In genomic region chr15:57557810-57558209, GRCh38 we compare ENCODE assay signal across 16 cellular contexts. TPM values are rescaled to one million over a fixed set of nuclear protein-coding genes. Genes with fewer than 3 reads are reported as not detected.
DNase-seq lines count a peak whose midpoint lies in the region; ATAC-seq and TF ChIP-seq lines count a peak whose summit lies in the region.
"Had no signal": no experiment of that assay in that cellular context is flagged by ENCODE, and none has a peak within 500 bp of the region (broad histone marks: within the 10 kb centered on the region; RNA-seq: fewer than 3 reads in every experiment).

No MANE protein-coding gene starts in this region.

- peak; percentile 35 for DNase-seq in coronary artery (ENCODE audit: low spot score)
- DNase-seq in mesenteric fat pad (ENCODE audit: low spot score) = peak; percentile 60
- peak; percentile 3 for DNase-seq in spleen
- no peak for DNase-seq in NCI-H1930 (lab: John Stamatoyannopoulos, UW)
- DNase-seq: AML-193; Caco-2; Calu3; CD4-positive, alpha-beta T cell; CD8-positive, alpha-beta T cell; DMS79 treated with DMSO at 0.1 percent for 48 hours; GF-D8 had no signal

- H3K27me3 ChIP-seq in spleen (replicated peaks in 1 of 7) = peaks cover 0 to 13% (median 0%) of the 10 kb centered on the region in 7 donors
- H3K27me3 ChIP-seq: BLaER1 treated with 17β-estradiol and CSF1 and Interleukin-3, amounts not matched to agents 10 nM and 100 nM had no signal

- H3K36me3 ChIP-seq in spleen = no peaks in the 10 kb centered on the region
- H3K36me3 ChIP-seq: BLaER1 treated with 17β-estradiol and CSF1 and Interleukin-3, amounts not matched to agents 10 nM and 100 nM had no signal

- H3K4me3 ChIP-seq in coronary artery (no peak overlapping the region), spleen (no peak overlapping the region)
- H3K4me3 ChIP-seq: A549; BLaER1 treated with 17β-estradiol and CSF1 and Interleukin-3, amounts not matched to agents 10 nM and 100 nM had no signal

- 88 to 94% (median 92%) methylated on average over 6 of the region's 6 CpGs for WGBS in spleen, 5 donors

- no peak for TF ChIP-seq CTCF in coronary artery (IDR thresholded peaks at IDR 0.05)
- TF ChIP-seq CTCF in spleen (IDR thresholded peaks at IDR 0.05 in 8 of 11, conservative IDR thresholded peaks at IDR 0.05 in 3 of 11) = no peak

- H3K9me3 ChIP-seq in spleen = no peaks in the 10 kb centered on the region
- H3K9me3 ChIP-seq: A549, Caco-2 had no signal

- intact Hi-C loops in spleen (cut with DNase I; ENCODE audit: low total_unique reads) = loop anchor here (5.0 kb wide), 1 partner anchor 304 kb away; no protein-coding TSS in a partner anchor

- H3K27ac ChIP-seq in coronary artery = no peak overlapping the region
- no peak overlapping the region for H3K27ac ChIP-seq in spleen
- H3K27ac ChIP-seq: 22Rv1; A549; BLaER1 treated with 17β-estradiol and CSF1 and Interleukin-3, amounts not matched to agents 10 nM and 100 nM; C4-2B had no signal

- H3K4me1 ChIP-seq in spleen = peaks cover 0 to 17% (median 7%) of the 10 kb centered on the region in 6 donors

- TF ChIP-seq POLR2A in spleen (IDR thresholded peaks at IDR 0.05) = no peak

- no peak for ATAC-seq in HG03354 (IDR thresholded peaks at IDR 0.05; ENCODE audit: poor library complexity, severe bottlenecking, unreplicated experiment)
- ATAC-seq: A549; CD8-positive, alpha-beta T cell had no signal

RNA-seq across cellular contexts. Expression of gene MYZAP, which starts 33.9 kb away (rescaled TPM):
- total RNA-seq in mesenteric fat pad (65.5 TPM), spleen (10 to 100 TPM in 6 of 7 donors, 1 to 10 TPM in 1; 9.1 to 26.2 (median 15.0) TPM)
- polyA plus RNA-seq in spleen = 10 to 100 TPM in 1 of 3 donors, 1 to 10 TPM in 2; 4.1 to 15.9 (median 4.1) TPM

Comparison
In these comparisons a context has a peak if more than half of its experiments do, and no peak if none do; other contexts are left out.
1. DNase-seq: peak in coronary artery (single experiment), mesenteric fat pad (single experiment) and spleen (single experiment); none in NCI-H1930 (0 of 2).